In the genomic region with DNA sequence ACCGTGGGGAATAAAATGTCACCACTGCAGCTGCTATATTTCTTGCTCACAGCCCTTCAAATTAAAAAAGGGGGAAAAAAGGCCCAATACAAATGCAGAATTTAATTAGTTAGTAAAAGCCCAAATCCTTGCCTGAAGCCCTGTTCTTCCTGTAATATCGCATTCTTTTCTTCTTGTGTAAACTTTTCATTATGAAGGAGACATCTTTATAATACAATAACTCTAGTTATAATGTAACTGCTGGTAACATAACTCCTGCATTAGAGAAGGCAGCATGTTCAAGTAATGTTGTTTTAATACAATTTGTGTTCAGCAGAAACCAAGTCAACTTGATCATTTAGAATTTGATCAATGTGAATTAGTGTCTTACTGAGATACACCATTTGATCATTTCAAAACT, we compare ENCODE assay signal across 17 cellular contexts.
DNase-seq lines count a peak whose midpoint lies in the region; ATAC-seq and TF ChIP-seq lines count a peak whose summit lies in the region.
"Had no signal": no experiment of that assay in that cellular context is flagged by ENCODE, and none has a peak within 500 bp of the region (broad histone marks: within the 10 kb centered on the region; RNA-seq: fewer than 3 reads in every experiment).

No MANE protein-coding gene starts in this region.

- H4K20me1 ChIP-seq in SK-N-SH (ENCODE audit: insufficient read depth), result no peaks in the 10 kb centered on the region

- H3K27ac ChIP-seq in SK-N-SH (ENCODE audit: low read depth in 2 of 2, low read length in 1 of 2) (no peak overlapping the region), left lung (no peak overlapping the region)
- H3K27ac ChIP-seq: BLaER1 treated with 17β-estradiol and CSF1 and Interleukin-3, amounts not matched to agents 10 nM and 100 nM had no signal

- CTCF ChIA-PET in SK-N-SH (lab: Yijun Ruan, JAX), result no interaction called here

- no peak overlapping the region for H3K4me2 ChIP-seq in SK-N-SH
- H3K4me2 ChIP-seq: BLaER1 treated with 17β-estradiol and CSF1 and Interleukin-3, amounts not matched to agents 10 nM and 100 nM had no signal

- no peaks in the 10 kb centered on the region for H3K79me2 ChIP-seq in SK-N-SH (ENCODE audit: insufficient read depth)

- ATAC-seq in SK-N-SH treated with all-trans-retinoic acid at 6 μM for 48 hours, result no peak
- ATAC-seq in left lung, result no peak
- ATAC-seq in left colon, result no peak
- ATAC-seq: CD8-positive, alpha-beta T cell; GM12878 had no signal

- no peaks in the 10 kb centered on the region; a peak in 2 of 4 replicates for H3K4me1 ChIP-seq in SK-N-SH (ENCODE audit: control insufficient read depth in 1 of 2, insufficient read depth in 2 of 2, low read depth in 1 of 2, low read length in 1 of 2)
- H3K4me1 ChIP-seq in left lung, result no peaks in the 10 kb centered on the region
- H3K4me1 ChIP-seq: BLaER1 treated with 17β-estradiol and CSF1 and Interleukin-3, amounts not matched to agents 10 nM and 100 nM had no signal

- no peak for TF ChIP-seq EP300 in SK-N-SH (IDR thresholded peaks at IDR 0.05; ENCODE audit: borderline replicate concordance in 1 of 2, low read depth in 1 of 2, low read length in 1 of 2)

- 82% methylated on average over 2 of the region's 2 CpGs for whole genome bisulfite sequencing in SK-N-SH (ENCODE audit: low lambda C conversion rate)

- H3K36me3 ChIP-seq in SK-N-SH (replicated peaks in 1 of 2; ENCODE audit: control insufficient read depth in 1 of 2, insufficient read depth in 2 of 2, low read length in 1 of 2) (peaks cover 12 to 13% of the 10 kb centered on the region in 2 experiments), left lung (peaks cover 0 to 3% of the 10 kb centered on the region in 2 donors)

- H3K9ac ChIP-seq in SK-N-SH, result no peak overlapping the region
- H3K9ac ChIP-seq: BLaER1 treated with 17β-estradiol and CSF1 and Interleukin-3, amounts not matched to agents 10 nM and 100 nM had no signal

- H2AFZ ChIP-seq in SK-N-SH (ENCODE audit: low read depth), result no peak overlapping the region

- DNase-seq in SK-N-SH (no peak), SK-N-DZ (ENCODE audit: low spot score) (peak; percentile 62), left kidney (ENCODE audit: low read depth, low spot score) (peak; percentile 23), left lung (no peak), left colon (no peak), A172 (ENCODE audit: low spot score) (no peak)
- DNase-seq: 8988T; Calu3; CD8-positive, alpha-beta T cell; DMS 273 treated with DMSO at 0.1 percent for 48 hours; DMS53; DND-41; EL; HCEC 1CT had no signal

- no peaks in the 10 kb centered on the region for H3K9me2 ChIP-seq in SK-N-SH

- POLR2A ChIA-PET in SK-N-SH (lab: Yijun Ruan, JAX), result no interaction called here

- TF ChIP-seq RAD21 in SK-N-SH (IDR thresholded peaks at IDR 0.05; ENCODE audit: low read length), result no peak

- H3K27me3 ChIP-seq in SK-N-SH (ENCODE audit: insufficient read depth) (no peaks in the 10 kb centered on the region), left lung (no peaks in the 10 kb centered on the region)
- H3K27me3 ChIP-seq: BLaER1 treated with 17β-estradiol and CSF1 and Interleukin-3, amounts not matched to agents 10 nM and 100 nM had no signal

- H3K9me3 ChIP-seq in SK-N-SH (no peaks in the 10 kb centered on the region), left lung (no peaks in the 10 kb centered on the region)

- H3K4me3 ChIP-seq in SK-N-SH (ENCODE audit: low read depth in 2 of 2, low read length in 1 of 2) (no peak overlapping the region), left lung (no peak overlapping the region)
- H3K4me3 ChIP-seq: BLaER1 treated with 17β-estradiol and CSF1 and Interleukin-3, amounts not matched to agents 10 nM and 100 nM; GM12878 had no signal

- intact Hi-C loops in left lung (cut with DNase I), result no loop called here
- intact Hi-C loops in left colon (cut with DNase I, micrococcal nuclease), result no loop called here

- TF ChIP-seq CTCF in SK-N-SH (IDR thresholded peaks at IDR 0.05) (no peak), left lung (IDR thresholded peaks at IDR 0.05) (no peak)

- no peaks in the 10 kb centered on the region for H3F3A ChIP-seq in SK-N-SH (replicated peaks; ENCODE audit: insufficient read depth)

TF ChIP-seq in SK-N-SH treated with all-trans-retinoic acid at 6 μM for 48 hours, 23 proteins besides CTCF, POLR2A, EP300 and RAD21:
- no peak for TF ChIP-seq ZC3H10 (CRISPR knock-in tag; IDR thresholded peaks at IDR 0.05)
- no peak for TF ChIP-seq ZFP30 (CRISPR knock-in tag; IDR thresholded peaks at IDR 0.05)
- no peak for TF ChIP-seq GLIS3 (CRISPR knock-in tag; IDR thresholded peaks at IDR 0.05)
- TF ChIP-seq ZFP3 (CRISPR knock-in tag; IDR thresholded peaks at IDR 0.05), result no peak
- peak; percentile 75 for TF ChIP-seq ISL1 (CRISPR knock-in tag; IDR thresholded peaks at IDR 0.05)
- TF ChIP-seq TOX (CRISPR knock-in tag; IDR thresholded peaks at IDR 0.05; ENCODE audit: borderline replicate concordance), result no peak
- no peak for TF ChIP-seq ESRRG (CRISPR knock-in tag; IDR thresholded peaks at IDR 0.05)
- no peak for TF ChIP-seq TCF4 (CRISPR knock-in tag; IDR thresholded peaks at IDR 0.05; ENCODE audit: borderline replicate concordance)
- TF ChIP-seq PPARA (CRISPR knock-in tag; IDR thresholded peaks at IDR 0.05; ENCODE audit: borderline replicate concordance), result no peak

TF ChIP-seq in SK-N-SH, 30 proteins besides CTCF, POLR2A, EP300 and RAD21:
- TF ChIP-seq YY1 (IDR thresholded peaks at IDR 0.05; ENCODE audit: low read depth), result no peak
- TF ChIP-seq, protein P1, sequence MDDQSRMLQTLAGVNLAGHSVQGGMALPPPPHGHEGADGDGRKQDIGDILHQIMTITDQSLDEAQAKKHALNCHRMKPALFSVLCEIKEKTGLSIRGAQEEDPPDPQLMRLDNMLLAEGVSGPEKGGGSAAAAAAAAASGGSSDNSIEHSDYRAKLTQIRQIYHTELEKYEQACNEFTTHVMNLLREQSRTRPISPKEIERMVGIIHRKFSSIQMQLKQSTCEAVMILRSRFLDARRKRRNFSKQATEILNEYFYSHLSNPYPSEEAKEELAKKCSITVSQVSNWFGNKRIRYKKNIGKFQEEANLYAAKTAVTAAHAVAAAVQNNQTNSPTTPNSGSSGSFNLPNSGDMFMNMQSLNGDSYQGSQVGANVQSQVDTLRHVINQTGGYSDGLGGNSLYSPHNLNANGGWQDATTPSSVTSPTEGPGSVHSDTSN (IDR thresholded peaks at IDR 0.05), result no peak
- no peak for TF ChIP-seq GATA2 (CRISPR knock-in tag; IDR thresholded peaks at IDR 0.05)
- no peak for TF ChIP-seq SIN3A (IDR thresholded peaks at IDR 0.05; ENCODE audit: borderline replicate concordance, low read depth, low read length)
- TF ChIP-seq, protein P2, sequence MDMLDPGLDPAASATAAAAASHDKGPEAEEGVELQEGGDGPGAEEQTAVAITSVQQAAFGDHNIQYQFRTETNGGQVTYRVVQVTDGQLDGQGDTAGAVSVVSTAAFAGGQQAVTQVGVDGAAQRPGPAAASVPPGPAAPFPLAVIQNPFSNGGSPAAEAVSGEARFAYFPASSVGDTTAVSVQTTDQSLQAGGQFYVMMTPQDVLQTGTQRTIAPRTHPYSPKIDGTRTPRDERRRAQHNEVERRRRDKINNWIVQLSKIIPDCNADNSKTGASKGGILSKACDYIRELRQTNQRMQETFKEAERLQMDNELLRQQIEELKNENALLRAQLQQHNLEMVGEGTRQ (IDR thresholded peaks at IDR 0.05; ENCODE audit: borderline replicate concordance, low read depth, low read length), result no peak
- no peak for TF ChIP-seq TAF1 (IDR thresholded peaks at IDR 0.05; ENCODE audit: borderline replicate concordance, low read depth, low read length)
- TF ChIP-seq, protein P3, sequence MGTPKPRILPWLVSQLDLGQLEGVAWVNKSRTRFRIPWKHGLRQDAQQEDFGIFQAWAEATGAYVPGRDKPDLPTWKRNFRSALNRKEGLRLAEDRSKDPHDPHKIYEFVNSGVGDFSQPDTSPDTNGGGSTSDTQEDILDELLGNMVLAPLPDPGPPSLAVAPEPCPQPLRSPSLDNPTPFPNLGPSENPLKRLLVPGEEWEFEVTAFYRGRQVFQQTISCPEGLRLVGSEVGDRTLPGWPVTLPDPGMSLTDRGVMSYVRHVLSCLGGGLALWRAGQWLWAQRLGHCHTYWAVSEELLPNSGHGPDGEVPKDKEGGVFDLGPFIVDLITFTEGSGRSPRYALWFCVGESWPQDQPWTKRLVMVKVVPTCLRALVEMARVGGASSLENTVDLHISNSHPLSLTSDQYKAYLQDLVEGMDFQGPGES (IDR thresholded peaks at IDR 0.05; ENCODE audit: low read depth, low read length), result no peak
- TF ChIP-seq MEF2A (IDR thresholded peaks at IDR 0.05; ENCODE audit: borderline replicate concordance, low read depth), result no peak
- no peak for TF ChIP-seq POLR2AphosphoS5 (IDR thresholded peaks at IDR 0.05; ENCODE audit: low read depth, low read length)

Comparison
In these comparisons a context has a peak if more than half of its experiments do, and no peak if none do; other contexts are left out.
1. DNase-seq: peak in SK-N-DZ (single experiment) and left kidney (single experiment); none in SK-N-SH (single experiment), left lung (0 of 2), left colon (0 of 2) and A172 (single experiment).